Comparison of ENCODE assay signal across 8 cellular contexts in genomic region chr6:138485005-138485545, GRCh38. TPM values are rescaled to one million over a fixed set of nuclear protein-coding genes. Genes with fewer than 3 reads are reported as not detected.
DNase-seq lines count a peak whose midpoint lies in the region; ATAC-seq and TF ChIP-seq lines count a peak whose summit lies in the region.
"Had no signal": no experiment of that assay in that cellular context is flagged by ENCODE, and none has a peak within 500 bp of the region (broad histone marks: within the 10 kb centered on the region; RNA-seq: fewer than 3 reads in every experiment).

No MANE protein-coding gene starts in this region.

- DNase-seq in NCI-H1417 (lab: John Stamatoyannopoulos, UW), result peak; percentile 55 to 83 (median 66)
- DNase-seq in iPS-NIHi11 (ENCODE audit: low spot score), result peak; percentile 24
- DNase-seq in superior temporal gyrus (ENCODE audit: extremely low spot score), result peak; percentile 50
- DNase-seq: activated CD4-positive, alpha-beta T cell treated with anti-CD3 and anti-CD28 coated beads, Interleukin-2, amount 50 U/mL, for 4 hours had no signal

- H3K27ac Mint-ChIP-seq in brain, result peak overlapping the region; percentile 76 to 94 (median 91)

- peaks cover 46% of the 10 kb centered on the region for H3K4me1 Mint-ChIP-seq in brain

- H3K9me3 Mint-ChIP-seq in brain, result peaks cover 0 to 4% (median 0%) of the 10 kb centered on the region in 5 experiments

- TF ChIP-seq CTCF in brain (conservative IDR thresholded peaks at IDR 0.05), result no peak

- peaks cover 21% of the 10 kb centered on the region for H3K36me3 Mint-ChIP-seq in brain

- peak overlapping the region; percentile 74 to 87 (median 77) for H3K4me3 Mint-ChIP-seq in brain

- no peaks in the 10 kb centered on the region for H3K27me3 Mint-ChIP-seq in brain

- ATAC-seq in HG03571 (IDR thresholded peaks at IDR 0.05; ENCODE audit: unreplicated experiment) (no peak), GM21360 (IDR thresholded peaks at IDR 0.05; ENCODE audit: unreplicated experiment) (no peak), HG02642 (IDR thresholded peaks at IDR 0.05; ENCODE audit: poor library complexity, unreplicated experiment) (no peak)

RNA-seq across cellular contexts. Expression of gene NHSL1, which starts 14.2 kb away (rescaled TPM):
- 18.2 TPM for polyA plus RNA-seq in brain (ENCODE audit: insufficient read depth, low read depth, low replicate concordance)
